ENCODE assay signal across 24 cellular contexts in genomic region chr13:111609631-111610030, GRCh38.
"Had no signal": no experiment of that assay in that cellular context is flagged by ENCODE, and none has a peak within 500 bp of the region (broad histone marks: within the 10 kb centered on the region; RNA-seq: fewer than 3 reads in every experiment).

No MANE protein-coding gene starts in this region.

- H3K36me3 ChIP-seq: left lung, lower lobe of right lung, pancreas, prostate gland, spleen, suprapubic skin, thoracic aorta, tibial artery, vagina had no signal

- DNase-seq: kidney glomerular epithelial cell; left cardiac atrium; left lung; lower lobe of right lung; mammary epithelial cell; mesenchymal stem cell; naive thymus-derived CD8-positive, alpha-beta T cell; nucleus accumbens; pancreas; retina; right cardiac atrium; small intestine; spleen; stimulated activated CD4-positive, alpha-beta T cell treated with anti-CD3 and anti-CD28 coated beads, Interleukin-4, amount 100 ng/mL, for 24 hours; stimulated activated naive CD4-positive, alpha-beta T cell; tibial artery; trophoblast cell had no signal

- H3K27me3 ChIP-seq: pancreas, spleen, vagina had no signal

- ATAC-seq: left cardiac atrium; left lung; lower lobe of right lung; naive thymus-derived CD8-positive, alpha-beta T cell; pancreas; right cardiac atrium; sciatic nerve; stimulated activated effector memory CD8-positive, alpha-beta T cell treated with anti-CD3 and anti-CD28 coated beads, Interleukin-12 subunit alpha, Interleukin-12 subunit beta, amount 100 ng/mL, for 72 hours had no signal

- H3K4me1 ChIP-seq: left lung, lower lobe of right lung, prostate gland, spleen, suprapubic skin, tibial artery, vagina had no signal

- H3K4me3 ChIP-seq: hepatocyte, left lung, lower lobe of right lung, pancreas, prostate gland, spleen, suprapubic skin, thoracic aorta, tibial artery, vagina had no signal

- H3K9me3 ChIP-seq: left lung, lower lobe of right lung, pancreas, prostate gland, spleen, suprapubic skin, thoracic aorta, tibial artery, vagina had no signal

- H3K27ac ChIP-seq: hepatocyte, left lung, lower lobe of right lung, pancreas, prostate gland, suprapubic skin, thoracic aorta, tibial artery, vagina had no signal
